In the genomic region with DNA sequence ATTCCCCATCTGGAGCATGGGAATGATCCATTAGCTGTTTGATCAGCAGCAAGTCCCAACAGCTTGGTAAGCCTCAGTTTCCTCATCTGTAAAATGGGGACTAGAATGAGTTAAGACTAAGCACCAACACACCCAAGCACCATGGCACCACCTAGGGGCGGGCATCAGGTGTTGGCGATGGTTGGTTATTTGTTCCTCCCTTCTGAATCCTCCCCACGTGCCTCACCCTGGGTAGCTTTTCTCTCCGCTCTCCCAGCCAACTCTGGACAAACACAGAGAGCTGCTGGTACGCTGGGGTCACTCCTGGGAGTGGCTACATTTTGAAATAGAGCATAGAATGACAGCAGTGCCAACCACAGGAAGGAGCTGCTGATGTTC, we compare ENCODE assay signal across 11 cellular contexts. TPM values are rescaled to one million over a fixed set of nuclear protein-coding genes. Genes with fewer than 3 reads are reported as not detected.
DNase-seq lines count a peak whose midpoint lies in the region; ATAC-seq, FAIRE-seq and TF ChIP-seq lines count a peak whose summit lies in the region.
"Had no signal": no experiment of that assay in that cellular context is flagged by ENCODE, and none has a peak within 500 bp of the region (broad histone marks: within the 10 kb centered on the region; RNA-seq: fewer than 3 reads in every experiment).

No MANE protein-coding gene starts in this region.

- H3K4me3 Mint-ChIP-seq in T-helper 17 cell = no peak overlapping the region
- H3K4me3 Mint-ChIP-seq: dendritic cell treated with granulocyte-macrophage colony-stimulating factor and Interleukin-4, amounts not matched to agents 40 ng/mL and 50 ng/mL, for 4 days; natural killer cell treated with Interleukin-12 subunit alpha and Interleukin-12 subunit beta and Interleukin-15 and Interleukin-18, amount 100 ng/mL, for 72 hours; T-cell had no signal

- H3K4me3 ChIP-seq in A673 (ENCODE audit: low read depth, low read length, poor library complexity, severe bottlenecking) (no peak overlapping the region), keratinocyte (ENCODE audit: control insufficient read depth in 2 of 3, extremely low read depth in 1 of 3, insufficient read depth in 2 of 3, low read depth in 1 of 3, low read length in 3 of 3) (no peak overlapping the region)

- no peaks in the 10 kb centered on the region for H3K4me1 ChIP-seq in A673 (ENCODE audit: insufficient read depth, low read length, poor library complexity, severe bottlenecking)
- peaks cover 19% of the 10 kb centered on the region for H3K4me1 ChIP-seq in keratinocyte (ENCODE audit: control insufficient read depth, extremely low read depth, insufficient read depth, low read length)

- H3K27ac Mint-ChIP-seq in T-helper 17 cell = no peak overlapping the region
- H3K27ac Mint-ChIP-seq: dendritic cell treated with granulocyte-macrophage colony-stimulating factor and Interleukin-4, amounts not matched to agents 40 ng/mL and 50 ng/mL, for 4 days; natural killer cell treated with Interleukin-12 subunit alpha and Interleukin-12 subunit beta and Interleukin-15 and Interleukin-18, amount 100 ng/mL, for 72 hours; T-cell had no signal

- no peaks in the 10 kb centered on the region for H3K79me2 ChIP-seq in keratinocyte (ENCODE audit: control insufficient read depth, insufficient read depth, low read length)

- H3K27ac ChIP-seq in A673 (ENCODE audit: low read depth, low read length, poor library complexity, severe bottlenecking) (no peak overlapping the region), keratinocyte (ENCODE audit: control insufficient read depth, insufficient read depth, low read length) (no peak overlapping the region)

- POLR2A ChIA-PET in A673 (lab: Charles Lee; ENCODE audit: low non-redundant PET) = no interaction called here

- H3K27me3 Mint-ChIP-seq in T-helper 17 cell = peaks cover 5% of the 10 kb centered on the region
- H3K27me3 Mint-ChIP-seq: T-cell had no signal

- ATAC-seq in T-helper 17 cell (peak; percentile 79), Right ventricle myocardium superior (ENCODE audit: poor library complexity) (no peak)

- no peaks in the 10 kb centered on the region for H3K9me1 ChIP-seq in keratinocyte (ENCODE audit: control insufficient read depth, extremely low read depth, insufficient read depth, low read length)

- TF ChIP-seq CTCF in A673 (conservative IDR thresholded peaks at IDR 0.05; ENCODE audit: low read depth, low read length) (peak; percentile 34; the same call in 1 of the 2 replicates), GM12873 (IDR thresholded peaks at IDR 0.05; ENCODE audit: insufficient read depth, low read depth, low read length, missing control alignments) (peak; percentile 74), keratinocyte (optimal IDR thresholded peaks at IDR 0.05 in 1 of 3, IDR thresholded peaks at IDR 0.05 in 1 of 3, conservative IDR thresholded peaks at IDR 0.05 in 1 of 3; ENCODE audit: extremely low read depth in 1 of 3, insufficient read depth in 2 of 3, low read length in 3 of 3) (peak; percentile 65 to 89 (median 71))

- no peak for FAIRE-seq in keratinocyte (lab: Jason Lieb, UNC)

- no peak overlapping the region for H2AFZ ChIP-seq in keratinocyte (ENCODE audit: control insufficient read depth, low read length)

- no peaks in the 10 kb centered on the region for H3K36me3 Mint-ChIP-seq in T-helper 17 cell (ENCODE audit: low read depth)
- H3K36me3 Mint-ChIP-seq: natural killer cell treated with Interleukin-12 subunit alpha and Interleukin-12 subunit beta and Interleukin-15 and Interleukin-18, amount 100 ng/mL, for 72 hours; T-cell had no signal

- peaks cover 2% of the 10 kb centered on the region for H3K4me1 Mint-ChIP-seq in T-helper 17 cell

- no peak overlapping the region for H3K9ac ChIP-seq in keratinocyte (ENCODE audit: control insufficient read depth, extremely low read depth, insufficient read depth, low read length)

- dilution Hi-C loops in keratinocyte (cut with MboI; ENCODE audit: extremely low pct_ligation_motif_present, low sequenced_read_pairs) = no loop called here

- CTCF ChIA-PET in A673 (lab: Charles Lee) = interaction anchor here (0.6 kb wide), 1 partner anchor 11 kb away, joined by 3 read pairs; no protein-coding TSS in a partner anchor

- no peaks in the 10 kb centered on the region for H3K27me3 ChIP-seq in A673 (replicated peaks; ENCODE audit: insufficient read depth, low read depth, low read length, poor library complexity)
- H3K27me3 ChIP-seq in keratinocyte (ENCODE audit: control insufficient read depth, extremely low read depth, insufficient read depth, low read length) = no peaks in the 10 kb centered on the region

- H4K20me1 ChIP-seq in keratinocyte (ENCODE audit: control insufficient read depth, extremely low read depth, insufficient read depth, low read length) = no peaks in the 10 kb centered on the region

- intact Hi-C loops in A673 (cut with micrococcal nuclease; ENCODE audit: unreplicated experiment) (no loop called here), Right ventricle myocardium superior (cut with DNase I) (no loop called here)

- no peak overlapping the region for H3K4me2 ChIP-seq in keratinocyte (ENCODE audit: control insufficient read depth, extremely low read depth, insufficient read depth, low read depth, low read length)

- H3K36me3 ChIP-seq in A673 (ENCODE audit: insufficient read depth, low read length, poor library complexity, severe bottlenecking) = no peaks in the 10 kb centered on the region
- H3K36me3 ChIP-seq in keratinocyte (ENCODE audit: control insufficient read depth in 2 of 2, extremely low read depth in 1 of 2, insufficient read depth in 2 of 2, low read length in 2 of 2) = no peaks in the 10 kb centered on the region

- H3K9me3 ChIP-seq in A673 (ENCODE audit: low read depth, low read length, poor library complexity, severe bottlenecking) (no peaks in the 10 kb centered on the region), T-helper 17 cell (ENCODE audit: control insufficient read depth, low read length, poor library complexity, severe bottlenecking) (no peaks in the 10 kb centered on the region), keratinocyte (ENCODE audit: control insufficient read depth, low read depth, low read length) (no peaks in the 10 kb centered on the region)

- BruUV-seq in A673 (replicated peaks; lab: Mats Ljungman, UMichigan) = no TSS peak

- DNase-seq in A673 (ENCODE audit: low spot score) = no peak
- DNase-seq in T-helper 17 cell = no peak
- no peak for DNase-seq in keratinocyte (ENCODE audit: low read depth, low spot score)
- no peak for DNase-seq in GF-D8 (lab: John Stamatoyannopoulos, UW)
- DNase-seq in GM03348 (ENCODE audit: low spot score) = no peak
- DNase-seq in anterior cingulate cortex (lab: John Stamatoyannopoulos, UW) = no peak
- DNase-seq in Right ventricle myocardium superior = no peak

RNA-seq across cellular contexts. Expression of a gene that starts 13.3 kb away (rescaled TPM):
- total RNA-seq in A673 (2021) = 27.8 and 27.9 TPM in 2 replicates
- 10 to 100 TPM; 48.1 to 48.3 TPM for total RNA-seq in T-helper 17 cell
- polyA plus RNA-seq in keratinocyte = 43.3 to 78.0 TPM (median 45.0 TPM) in 3 replicates
- 43.1 TPM for polyA plus RNA-seq in keratinocyte (2011; ENCODE audit: low read depth)
- 39.3 and 57.7 TPM in 2 replicates for polyA plus RNA-seq in keratinocyte (2011; cell fraction: cytosol; rRNA removed)
- polyA plus RNA-seq in keratinocyte (2011; cell fraction: nucleus; rRNA removed) = 283 and 333 TPM in 2 replicates
- polyA plus RNA-seq in keratinocyte (2012; ENCODE audit: low replicate concordance) = 49.7 and 77.8 TPM in 2 replicates
- polyA minus RNA-seq in keratinocyte = 101 to 338 TPM (median 132 TPM) in 3 replicates
- 94.4 TPM for polyA minus RNA-seq in keratinocyte (2011; cell fraction: cytosol; rRNA and poly(A)+ RNA removed)
- polyA minus RNA-seq in keratinocyte (2011; cell fraction: nucleus; rRNA and poly(A)+ RNA removed) = 224 and 276 TPM in 2 replicates
- total RNA-seq in Right ventricle myocardium superior = 6.0 TPM

RNA-seq across cellular contexts. Expression of a gene that starts 27.7 kb away (rescaled TPM):
- total RNA-seq in A673 (2021) = 26.4 and 27.1 TPM in 2 replicates
- 10 to 100 TPM; 27.7 to 34.6 TPM for total RNA-seq in T-helper 17 cell
- polyA plus RNA-seq in keratinocyte = 61.1 to 93.0 TPM (median 71.1 TPM) in 3 replicates
- 5.8 TPM for polyA plus RNA-seq in keratinocyte (2011; ENCODE audit: low read depth)
- polyA plus RNA-seq in keratinocyte (2011; cell fraction: cytosol; rRNA removed) = 62.2 and 89.3 TPM in 2 replicates
- 43.7 and 54.2 TPM in 2 replicates for polyA plus RNA-seq in keratinocyte (2011; cell fraction: nucleus; rRNA removed)
- 37.3 and 78.3 TPM in 2 replicates for polyA plus RNA-seq in keratinocyte (2012; ENCODE audit: low replicate concordance)
- polyA minus RNA-seq in keratinocyte = 77.2 to 120 TPM (median 120 TPM) in 3 replicates
- polyA minus RNA-seq in keratinocyte (2011; cell fraction: cytosol; rRNA and poly(A)+ RNA removed) = 138 TPM
- 39.0 and 43.5 TPM in 2 replicates for polyA minus RNA-seq in keratinocyte (2011; cell fraction: nucleus; rRNA and poly(A)+ RNA removed)
- total RNA-seq in Right ventricle myocardium superior = 25.0 TPM
